In the genomic region with DNA sequence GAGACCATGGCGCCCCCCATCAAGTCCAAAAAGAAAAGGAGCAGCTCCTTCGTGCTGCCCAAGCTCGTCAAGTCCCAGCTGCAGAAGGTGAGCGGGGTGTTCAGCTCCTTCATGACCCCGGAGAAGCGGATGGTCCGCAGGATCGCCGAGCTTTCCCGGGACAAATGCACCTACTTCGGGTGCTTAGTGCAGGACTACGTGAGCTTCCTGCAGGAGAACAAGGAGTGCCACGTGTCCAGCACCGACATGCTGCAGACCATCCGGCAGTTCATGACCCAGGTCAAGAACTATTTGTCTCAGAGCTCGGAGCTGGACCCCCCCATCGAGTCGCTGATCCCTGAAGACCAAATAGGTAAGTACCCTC, we compare ENCODE assay signal across 1 cellular context.
TF ChIP-seq lines count a peak whose summit lies in the region.

No MANE protein-coding gene starts in this region.

TF ChIP-seq in IMR-90, 13 proteins besides CTCF, POLR2A, EP300 and RAD21 (continued from another document):
- TF ChIP-seq, protein P1, sequence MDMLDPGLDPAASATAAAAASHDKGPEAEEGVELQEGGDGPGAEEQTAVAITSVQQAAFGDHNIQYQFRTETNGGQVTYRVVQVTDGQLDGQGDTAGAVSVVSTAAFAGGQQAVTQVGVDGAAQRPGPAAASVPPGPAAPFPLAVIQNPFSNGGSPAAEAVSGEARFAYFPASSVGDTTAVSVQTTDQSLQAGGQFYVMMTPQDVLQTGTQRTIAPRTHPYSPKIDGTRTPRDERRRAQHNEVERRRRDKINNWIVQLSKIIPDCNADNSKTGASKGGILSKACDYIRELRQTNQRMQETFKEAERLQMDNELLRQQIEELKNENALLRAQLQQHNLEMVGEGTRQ (IDR thresholded peaks at IDR 0.05; ENCODE audit: low read depth, low read length), result peak; percentile 22; the same call in 1 of the 2 replicates
- TF ChIP-seq BHLHE40 (IDR thresholded peaks at IDR 0.05; ENCODE audit: low read depth, low read length), result no peak
